27 cellular contexts compared by ENCODE assay signal in genomic region chr3:16352428-16352827, GRCh38.
A peak's percentile ranks its signal among the peaks of the same experiment; 100 is the strongest.
DNase-seq lines count a peak whose midpoint lies in the region; ATAC-seq and FAIRE-seq lines count a peak whose summit lies in the region.
"Had no signal": no experiment of that assay in that cellular context is flagged by ENCODE, and none has a peak within 500 bp of the region (broad histone marks: within the 10 kb centered on the region; RNA-seq: fewer than 3 reads in every experiment).

No MANE protein-coding gene starts in this region.

- no peak overlapping the region for H3K27ac ChIP-seq in iPS-20b (ENCODE audit: low read length)
- H3K27ac ChIP-seq: 22Rv1, ascending aorta, prostate gland, right lobe of liver had no signal

- H3K27me3 ChIP-seq in iPS-20b (ENCODE audit: insufficient read depth, low read length), result no peaks in the 10 kb centered on the region
- H3K27me3 ChIP-seq: ascending aorta, gastroesophageal sphincter, right lobe of liver had no signal

- H3K36me3 ChIP-seq in iPS-20b (ENCODE audit: insufficient read depth, low read depth, low read length), result no peaks in the 10 kb centered on the region
- H3K36me3 ChIP-seq: prostate gland had no signal

- no peaks in the 10 kb centered on the region for H3K9me3 Mint-ChIP-seq in activated naive CD4-positive, alpha-beta T cell treated with anti-CD3 and anti-CD28 coated beads, Interleukin-2, amount 50 U/mL, for 72 hours
- H3K9me3 Mint-ChIP-seq: activated naive CD8-positive, alpha-beta T cell treated with anti-CD3 and anti-CD28 coated beads, Interleukin-2, amount 10 ng/mL, durations not matched to agents 7 days and 5 days had no signal

- peaks cover 15% of the 10 kb centered on the region for H3K4me1 ChIP-seq in iPS-20b (ENCODE audit: insufficient read depth, low read length)
- H3K4me1 ChIP-seq: prostate gland had no signal

- peak overlapping the region; percentile 84 to 95 for H3K27ac Mint-ChIP-seq in activated naive CD4-positive, alpha-beta T cell treated with anti-CD3 and anti-CD28 coated beads, Interleukin-2, amount 50 U/mL, for 72 hours

- H3K9ac ChIP-seq in iPS-20b (ENCODE audit: low read depth, low read length), result peak overlapping the region; percentile 18; the same call in 1 of the 2 replicates

- no peak overlapping the region for H3K4me3 ChIP-seq in iPS-20b (ENCODE audit: low read length)
- H3K4me3 ChIP-seq: ascending aorta, gastroesophageal sphincter, prostate gland, right lobe of liver had no signal

- peak; percentile 1 for DNase-seq in NCI-H146 (lab: John Stamatoyannopoulos, UW)
- no peak for DNase-seq in NCI-H146 treated with DMSO at 0.1 percent for 48 hours (lab: John Stamatoyannopoulos, UW; ENCODE audit: unreplicated experiment)
- no peak for DNase-seq in activated naive CD4-positive, alpha-beta T cell treated with anti-CD3 and anti-CD28 coated beads, Interleukin-2, amount 50 U/mL, for 72 hours (ENCODE audit: low spot score in 2 of 2)
- no peak for DNase-seq in activated naive CD4-positive, alpha-beta T cell treated with anti-CD3 and anti-CD28 coated beads, Interleukin-2, amount 50 U/mL, for 16 hours
- DNase-seq in HTR-8/SVneo (ENCODE audit: insufficient read length, low spot score), result no peak
- DNase-seq: activated CD4-positive, CD25-positive, alpha-beta regulatory T cell treated with anti-CD3 and anti-CD28 coated beads, Interleukin-2, amount 50 U/mL, for 72 hours; activated naive CD8-positive, alpha-beta T cell treated with anti-CD3 and anti-CD28 coated beads, Interleukin-2, amount 10 ng/mL, durations not matched to agents 7 days and 5 days; C1 segment of cervical spinal cord; Calu3; kidney glomerular epithelial cell; NCI-H1092 treated with DMSO at 0.1 percent for 48 hours; NCI-H187 treated with DMSO at 0.1 percent for 48 hours; NCI-H526; occipital lobe; right lobe of liver; stimulated activated CD8-positive, alpha-beta memory T cell treated with anti-CD3 and anti-CD28 coated beads, Interleukin-4, amount 100 ng/mL, for 48 hours; trophoblast cell had no signal

- ATAC-seq in activated naive CD4-positive, alpha-beta T cell treated with anti-CD3 and anti-CD28 coated beads, Interleukin-2, amount 50 U/mL, for 72 hours, result no peak
- ATAC-seq in HG03095 (IDR thresholded peaks at IDR 0.05; ENCODE audit: unreplicated experiment) (no peak), GM19397 (IDR thresholded peaks at IDR 0.05; ENCODE audit: unreplicated experiment) (no peak)
- ATAC-seq: gastroesophageal sphincter, right lobe of liver, Right ventricle myocardium inferior, SK-N-SH treated with all-trans-retinoic acid at 6 μM for 48 hours had no signal

- no peak for FAIRE-seq in HTR-8/SVneo (lab: Jason Lieb, UNC)
- FAIRE-seq: colon had no signal

- peaks cover 36 to 78% of the 10 kb centered on the region in 2 donors for H3K36me3 Mint-ChIP-seq in activated naive CD4-positive, alpha-beta T cell treated with anti-CD3 and anti-CD28 coated beads, Interleukin-2, amount 50 U/mL, for 72 hours

- no peaks in the 10 kb centered on the region for H3K9me3 ChIP-seq in iPS-20b (ENCODE audit: insufficient read depth, low read depth, low read length)
- H3K9me3 ChIP-seq: ascending aorta, gastroesophageal sphincter, prostate gland, right lobe of liver had no signal
